Comparison of ENCODE assay signal across 31 cellular contexts in genomic region chr18:5103286-5103685, GRCh38.
DNase-seq lines count a peak whose midpoint lies in the region; ATAC-seq and TF ChIP-seq lines count a peak whose summit lies in the region.
"Had no signal": no experiment of that assay in that cellular context is flagged by ENCODE, and none has a peak within 500 bp of the region (broad histone marks: within the 10 kb centered on the region; RNA-seq: fewer than 3 reads in every experiment).

No MANE protein-coding gene starts in this region.

- no peak for ATAC-seq in GM21447 (IDR thresholded peaks at IDR 0.05; ENCODE audit: unreplicated experiment)
- ATAC-seq in HG03025 (IDR thresholded peaks at IDR 0.05; ENCODE audit: low FRiP score, unreplicated experiment) = no peak
- ATAC-seq: activated CD8-positive, alpha-beta memory T cell treated with anti-CD3 and anti-CD28 coated beads, Interleukin-2, amount 10 ng/mL, durations not matched to agents 7 days and 5 days; gastroesophageal sphincter; naive thymus-derived CD4-positive, alpha-beta T cell; PC-3 had no signal

- peak; percentile 30 for TF ChIP-seq CTCF in endodermal cell (conservative IDR thresholded peaks at IDR 0.05)
- no peak for TF ChIP-seq CTCF in type B pancreatic cell (conservative IDR thresholded peaks at IDR 0.05)
- no peak for TF ChIP-seq CTCF in stomach (IDR thresholded peaks at IDR 0.05)

- no peak for TF ChIP-seq POLR2A in stomach (IDR thresholded peaks at IDR 0.05)

- intact Hi-C loops in stomach (cut with DNase I; ENCODE audit: low total_unique reads) = no loop called here

- H3K27ac ChIP-seq in endodermal cell (ENCODE audit: low read depth, low read length) (no peak overlapping the region), stomach (no peak overlapping the region)
- H3K27ac ChIP-seq: gastroesophageal sphincter, thoracic aorta, vagina had no signal

- H3K4me1 ChIP-seq in endodermal cell (ENCODE audit: control insufficient read depth, insufficient read depth, low read length) = peaks cover 9% of the 10 kb centered on the region
- H3K4me1 ChIP-seq in stomach = no peaks in the 10 kb centered on the region
- H3K4me1 ChIP-seq: gastroesophageal sphincter, vagina had no signal

- H3K36me3 ChIP-seq in endodermal cell (ENCODE audit: control insufficient read depth, insufficient read depth, low read length) = no peaks in the 10 kb centered on the region
- no peaks in the 10 kb centered on the region for H3K36me3 ChIP-seq in stomach
- H3K36me3 ChIP-seq: gastroesophageal sphincter, thoracic aorta, vagina had no signal

- peak; percentile 9 for DNase-seq in NCI-H510A treated with DMSO at 0.1 percent for 48 hours (lab: John Stamatoyannopoulos, UW)
- no peak for DNase-seq in NCI-H510A (lab: John Stamatoyannopoulos, UW)
- peak; percentile 49 for DNase-seq in NCI-H146 (lab: John Stamatoyannopoulos, UW)
- DNase-seq in endodermal cell = no peak
- no peak for DNase-seq in type B pancreatic cell (ENCODE audit: extremely low spot score, unreplicated experiment)
- DNase-seq in stomach = no peak
- DNase-seq: activated CD4-positive, alpha-beta T cell treated with anti-CD3 and anti-CD28 coated beads, Interleukin-2, amount 10 ng/mL, durations not matched to agents 24 days and 14 days; activated CD8-positive, alpha-beta memory T cell treated with anti-CD3 and anti-CD28 coated beads, Interleukin-2, amount 10 ng/mL, durations not matched to agents 7 days and 5 days; activated naive CD4-positive, alpha-beta T cell treated with anti-CD3 and anti-CD28 coated beads, Interleukin-2, amount 10 ng/mL, durations not matched to agents 7 days and 5 days; DMS79 treated with DMSO at 0.1 percent for 48 hours; HFFc6; hypothalamus; immature natural killer cell; MV-4-11; NCI-H187; NCI-H226; NCI-H82; occipital lobe; PC-3; Right ventricle myocardium superior; stimulated activated naive CD4-positive, alpha-beta T cell treated with Interleukin-2 at 50 U/mL for 16 hours; T-helper 9 cell had no signal

- no peak overlapping the region for H3K27ac Mint-ChIP-seq in endodermal cell
- peak overlapping the region; percentile 61 for H3K27ac Mint-ChIP-seq in type B pancreatic cell
- H3K27ac Mint-ChIP-seq: activated CD4-positive, alpha-beta T cell treated with anti-CD3 and anti-CD28 coated beads, Interleukin-2, amount 10 ng/mL, durations not matched to agents 24 days and 14 days; activated CD8-positive, alpha-beta memory T cell treated with anti-CD3 and anti-CD28 coated beads, Interleukin-2, amount 10 ng/mL, durations not matched to agents 7 days and 5 days; activated naive CD4-positive, alpha-beta T cell treated with anti-CD3 and anti-CD28 coated beads, Interleukin-2, amount 10 ng/mL, durations not matched to agents 7 days and 5 days; brain; HFFc6; immature natural killer cell had no signal

- no peaks in the 10 kb centered on the region for H3K36me3 Mint-ChIP-seq in endodermal cell (ENCODE audit: low read depth)
- H3K36me3 Mint-ChIP-seq in type B pancreatic cell = peaks cover 3% of the 10 kb centered on the region
- H3K36me3 Mint-ChIP-seq: activated CD8-positive, alpha-beta memory T cell treated with anti-CD3 and anti-CD28 coated beads, Interleukin-2, amount 10 ng/mL, durations not matched to agents 7 days and 5 days; activated naive CD4-positive, alpha-beta T cell treated with anti-CD3 and anti-CD28 coated beads, Interleukin-2, amount 10 ng/mL, durations not matched to agents 7 days and 5 days; brain; CD8-positive, alpha-beta memory T cell; immature natural killer cell; naive thymus-derived CD4-positive, alpha-beta T cell had no signal

- no peak overlapping the region for H3K9ac ChIP-seq in endodermal cell (ENCODE audit: extremely low read depth, low read length, poor library complexity, severe bottlenecking)

- H3K4me1 Mint-ChIP-seq in endodermal cell (peaks cover 18% of the 10 kb centered on the region), type B pancreatic cell (ENCODE audit: unreplicated experiment) (no peaks in the 10 kb centered on the region)
- H3K4me1 Mint-ChIP-seq: activated CD4-positive, alpha-beta T cell treated with anti-CD3 and anti-CD28 coated beads, Interleukin-2, amount 10 ng/mL, durations not matched to agents 24 days and 14 days; activated CD8-positive, alpha-beta memory T cell treated with anti-CD3 and anti-CD28 coated beads, Interleukin-2, amount 10 ng/mL, durations not matched to agents 7 days and 5 days; activated naive CD4-positive, alpha-beta T cell treated with anti-CD3 and anti-CD28 coated beads, Interleukin-2, amount 10 ng/mL, durations not matched to agents 7 days and 5 days; brain; immature natural killer cell had no signal

- no peaks in the 10 kb centered on the region for H3K9me3 Mint-ChIP-seq in endodermal cell
- H3K9me3 Mint-ChIP-seq in type B pancreatic cell = peaks cover 3% of the 10 kb centered on the region
- H3K9me3 Mint-ChIP-seq: activated CD4-positive, alpha-beta T cell treated with anti-CD3 and anti-CD28 coated beads, Interleukin-2, amount 10 ng/mL, durations not matched to agents 24 days and 14 days; activated naive CD4-positive, alpha-beta T cell treated with anti-CD3 and anti-CD28 coated beads, Interleukin-2, amount 10 ng/mL, durations not matched to agents 7 days and 5 days; brain; CD8-positive, alpha-beta memory T cell; immature natural killer cell; naive thymus-derived CD4-positive, alpha-beta T cell had no signal

- TF ChIP-seq EP300 in stomach (IDR thresholded peaks at IDR 0.05) = no peak

- peaks cover 1% of the 10 kb centered on the region for H3K27me3 Mint-ChIP-seq in endodermal cell (ENCODE audit: insufficient read depth)
- H3K27me3 Mint-ChIP-seq in type B pancreatic cell = no peaks in the 10 kb centered on the region
- H3K27me3 Mint-ChIP-seq: activated CD4-positive, alpha-beta T cell treated with anti-CD3 and anti-CD28 coated beads, Interleukin-2, amount 10 ng/mL, durations not matched to agents 24 days and 14 days; activated naive CD4-positive, alpha-beta T cell treated with anti-CD3 and anti-CD28 coated beads, Interleukin-2, amount 10 ng/mL, durations not matched to agents 7 days and 5 days; naive thymus-derived CD4-positive, alpha-beta T cell had no signal

- H3K27me3 ChIP-seq in endodermal cell (ENCODE audit: control insufficient read depth, insufficient read depth, low read length, poor library complexity, severe bottlenecking) = no peaks in the 10 kb centered on the region
- no peaks in the 10 kb centered on the region for H3K27me3 ChIP-seq in stomach
- H3K27me3 ChIP-seq: vagina had no signal

- H3K4me3 ChIP-seq in endodermal cell (ENCODE audit: low read length) = no peak overlapping the region
- no peak overlapping the region for H3K4me3 ChIP-seq in stomach
- H3K4me3 ChIP-seq: gastroesophageal sphincter, GM12878, thoracic aorta, vagina had no signal

- H3K9me3 ChIP-seq in endodermal cell (ENCODE audit: control insufficient read depth, low read length) = no peaks in the 10 kb centered on the region
- no peaks in the 10 kb centered on the region for H3K9me3 ChIP-seq in stomach
- H3K9me3 ChIP-seq: gastroesophageal sphincter, thoracic aorta, vagina had no signal

- H3K4me3 Mint-ChIP-seq in endodermal cell (no peak overlapping the region), type B pancreatic cell (no peak overlapping the region)
- H3K4me3 Mint-ChIP-seq: activated CD4-positive, alpha-beta T cell treated with anti-CD3 and anti-CD28 coated beads, Interleukin-2, amount 10 ng/mL, durations not matched to agents 24 days and 14 days; activated CD8-positive, alpha-beta memory T cell treated with anti-CD3 and anti-CD28 coated beads, Interleukin-2, amount 10 ng/mL, durations not matched to agents 7 days and 5 days; activated naive CD4-positive, alpha-beta T cell treated with anti-CD3 and anti-CD28 coated beads, Interleukin-2, amount 10 ng/mL, durations not matched to agents 7 days and 5 days; brain; CD8-positive, alpha-beta memory T cell; HFFc6; immature natural killer cell; naive thymus-derived CD4-positive, alpha-beta T cell had no signal

- 90 to 100% methylated on average over 1 of the region's 1 CpG for WGBS in endodermal cell (ENCODE audit: insufficient coverage in 1 of 2, insufficient read length in 1 of 2), 2 experiments
- 72 to 97% (median 90%) methylated on average over 1 of the region's 1 CpG for WGBS in stomach, 5 donors

Comparison
In these comparisons a context has a peak if more than half of its experiments do, and no peak if none do; other contexts are left out.
1. DNase-seq: peak in NCI-H510A treated with DMSO at 0.1 percent for 48 hours (single experiment) and NCI-H146 (single experiment); none in NCI-H510A (single experiment), endodermal cell (single experiment), type B pancreatic cell (single experiment) and stomach (single experiment).